In genomic region chr1:108159951-108160350, GRCh38 we compare ENCODE assay signal across 1 cellular context. TPM values are rescaled to one million over a fixed set of nuclear protein-coding genes. Genes with fewer than 3 reads are reported as not detected.
"Had no signal": no experiment of that assay in that cellular context is flagged by ENCODE, and none has a peak within 500 bp of the region (broad histone marks: within the 10 kb centered on the region; RNA-seq: fewer than 3 reads in every experiment).

No MANE protein-coding gene starts in this region.

RNA-seq across cellular contexts. Expression of gene SLC25A24, which starts 40.2 kb away (rescaled TPM):
- total RNA-seq: OCI-LY7 had no signal
